13 cellular contexts compared by ENCODE assay signal in the genomic region with DNA sequence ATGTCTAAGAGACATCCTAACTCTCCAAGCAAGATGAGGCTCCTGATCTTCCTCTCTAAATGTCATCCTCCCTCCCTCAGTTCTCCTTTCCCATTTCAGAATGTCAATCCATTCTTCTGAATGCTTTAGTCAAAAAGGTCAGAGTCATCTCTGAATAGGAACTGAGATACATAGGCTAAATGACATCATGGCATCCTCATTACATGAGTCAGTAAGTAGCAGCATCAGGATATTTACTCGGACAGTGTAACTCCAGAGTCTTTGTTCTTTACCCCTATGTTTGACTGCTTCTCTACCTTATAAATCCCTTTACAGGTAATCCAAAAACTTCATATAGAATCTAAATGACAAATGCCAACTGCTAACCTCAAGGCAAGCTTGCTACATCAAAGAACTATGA.
"Had no signal": no experiment of that assay in that cellular context is flagged by ENCODE, and none has a peak within 500 bp of the region (broad histone marks: within the 10 kb centered on the region; RNA-seq: fewer than 3 reads in every experiment).

No MANE protein-coding gene starts in this region.

- H3K27me3 ChIP-seq: adrenal gland, neutrophil, tibial nerve had no signal

- H3K4me1 ChIP-seq: adrenal gland, tibial nerve had no signal

- H3K4me3 ChIP-seq: adrenal gland, lung, mucosa of descending colon, tibial nerve had no signal

- ATAC-seq: activated CD4-positive, CD25-positive, alpha-beta regulatory T cell treated with anti-CD3 and anti-CD28 coated beads, Interleukin-2, amount 50 U/mL, for 24 hours; left cardiac atrium; mucosa of descending colon; naive thymus-derived CD8-positive, alpha-beta T cell; stimulated activated memory B cell treated with anti-CD40 and anti-IgM and Interleukin-4, amounts not matched to agents 10 μg/mL and 1 μg/mL and 100 μg/mL, for 72 hours had no signal

- DNase-seq: activated naive CD4-positive, alpha-beta T cell treated with anti-CD3 and anti-CD28 coated beads, Interleukin-2, amount 50 U/mL, for 16 hours; activated T-cell treated with anti-CD3 and anti-CD28 coated beads, Interleukin-2, amount 50 U/mL, for 1 hour; adrenal gland; hippocampal formation; left cardiac atrium; mucosa of descending colon; naive thymus-derived CD8-positive, alpha-beta T cell; posterior cingulate gyrus had no signal

- H3K27ac ChIP-seq: adrenal gland, neutrophil, tibial nerve had no signal

- H3K36me3 ChIP-seq: adrenal gland, neutrophil, tibial nerve had no signal

- H3K9me3 ChIP-seq: adrenal gland, mucosa of descending colon, neutrophil, tibial nerve had no signal
